ENCODE assay signal across 24 cellular contexts in the genomic region with DNA sequence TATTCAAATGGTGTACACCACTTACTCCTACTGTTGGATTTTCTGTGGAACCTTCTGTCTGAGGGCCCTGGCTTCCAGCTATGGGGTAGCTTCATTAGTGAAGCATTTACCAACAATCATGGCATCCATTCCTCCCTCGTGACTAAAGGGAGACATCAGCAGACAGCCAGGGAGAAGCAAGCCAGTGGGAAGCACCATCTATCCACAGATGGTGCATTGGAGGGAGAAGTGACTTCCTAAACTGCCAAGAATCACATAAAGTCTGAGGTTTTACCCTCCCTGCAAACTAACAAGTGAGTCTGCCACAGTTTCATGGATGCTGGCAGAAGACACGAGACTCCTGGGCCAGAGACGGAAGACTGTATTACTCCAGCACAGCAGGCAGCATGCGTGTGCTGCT. TPM values are rescaled to one million over a fixed set of nuclear protein-coding genes. Genes with fewer than 3 reads are reported as not detected.
"Had no signal": no experiment of that assay in that cellular context is flagged by ENCODE, and none has a peak within 500 bp of the region (broad histone marks: within the 10 kb centered on the region; RNA-seq: fewer than 3 reads in every experiment).

No MANE protein-coding gene starts in this region.

- H3K36me3 Mint-ChIP-seq: activated naive CD8-positive, alpha-beta T cell treated with anti-CD3 and anti-CD28 coated beads, Interleukin-2, amount 10 ng/mL, durations not matched to agents 7 days and 5 days; brain; naive thymus-derived CD4-positive, alpha-beta T cell; stimulated activated memory B cell treated with anti-CD40 and anti-IgM and Interleukin-4, amounts not matched to agents 10 μg/mL and 1 μg/mL and 100 μg/mL, for 72 hours; WTC11 had no signal

- FAIRE-seq: colon, TTC549 had no signal

- H3K27ac ChIP-seq: parathyroid adenoma, thoracic aorta had no signal

- H3K9ac ChIP-seq: parathyroid adenoma had no signal

- H3K4me1 Mint-ChIP-seq: activated CD4-positive, alpha-beta memory T cell treated with anti-CD3 and anti-CD28 coated beads, Interleukin-2, amount 10 ng/mL, durations not matched to agents 7 days and 5 days; activated T-helper 17 cell treated with anti-CD3 and anti-CD28 coated beads, Interleukin-2, amount 50 U/mL, for 72 hours had no signal

- H3K4me3 ChIP-seq: mucosa of descending colon, thoracic aorta had no signal

- H3K9me3 ChIP-seq: mucosa of descending colon, thoracic aorta had no signal

- H3K4me1 ChIP-seq: parathyroid adenoma had no signal

- H3K27ac Mint-ChIP-seq: activated CD4-positive, alpha-beta memory T cell treated with anti-CD3 and anti-CD28 coated beads, Interleukin-2, amount 10 ng/mL, durations not matched to agents 7 days and 5 days; activated CD4-positive, alpha-beta T cell treated with anti-CD3 and anti-CD28 coated beads for 36 hours; activated naive CD8-positive, alpha-beta T cell treated with anti-CD3 and anti-CD28 coated beads, Interleukin-2, amount 10 ng/mL, durations not matched to agents 7 days and 5 days; activated T-helper 17 cell treated with anti-CD3 and anti-CD28 coated beads, Interleukin-2, amount 50 U/mL, for 72 hours; stimulated activated memory B cell treated with anti-CD40 and anti-IgM and Interleukin-4, amounts not matched to agents 10 μg/mL and 1 μg/mL and 100 μg/mL, for 72 hours; T-helper 2 cell treated with Interferon-gamma antibody and Interleukin-4, amounts not matched to agents 5 μg/mL and 100 μg/mL, for 36 hours; WTC11 had no signal

- H2AFZ ChIP-seq: parathyroid adenoma had no signal

- H3K4me3 Mint-ChIP-seq: activated CD4-positive, alpha-beta memory T cell treated with anti-CD3 and anti-CD28 coated beads, Interleukin-2, amount 10 ng/mL, durations not matched to agents 7 days and 5 days; activated CD4-positive, alpha-beta T cell treated with anti-CD3 and anti-CD28 coated beads for 36 hours; activated naive CD8-positive, alpha-beta T cell treated with anti-CD3 and anti-CD28 coated beads, Interleukin-2, amount 10 ng/mL, durations not matched to agents 7 days and 5 days; activated T-helper 17 cell treated with anti-CD3 and anti-CD28 coated beads, Interleukin-2, amount 50 U/mL, for 72 hours; brain; naive thymus-derived CD4-positive, alpha-beta T cell; stimulated activated memory B cell treated with anti-CD40 and anti-IgM and Interleukin-4, amounts not matched to agents 10 μg/mL and 1 μg/mL and 100 μg/mL, for 72 hours; T-helper 2 cell treated with Interferon-gamma antibody and Interleukin-4, amounts not matched to agents 5 μg/mL and 100 μg/mL, for 36 hours; WTC11 had no signal

- H3K27me3 Mint-ChIP-seq: activated CD4-positive, alpha-beta T cell treated with anti-CD3 and anti-CD28 coated beads for 36 hours; activated T-helper 17 cell treated with anti-CD3 and anti-CD28 coated beads, Interleukin-2, amount 50 U/mL, for 72 hours had no signal

- ATAC-seq: activated CD4-positive, alpha-beta T cell treated with anti-CD3 and anti-CD28 coated beads for 36 hours; activated T-helper 17 cell treated with anti-CD3 and anti-CD28 coated beads, Interleukin-2, amount 50 U/mL, for 72 hours; left cardiac atrium; naive thymus-derived CD4-positive, alpha-beta T cell; sciatic nerve; stimulated activated memory B cell treated with anti-CD40 and anti-IgM and Interleukin-4, amounts not matched to agents 10 μg/mL and 1 μg/mL and 100 μg/mL, for 72 hours; WTC11 had no signal

- DNase-seq: activated CD4-positive, alpha-beta memory T cell treated with anti-CD3 and anti-CD28 coated beads, Interleukin-2, amount 10 ng/mL, durations not matched to agents 7 days and 5 days; activated CD4-positive, alpha-beta T cell treated with anti-CD3 and anti-CD28 coated beads for 36 hours; activated naive CD4-positive, alpha-beta T cell treated with Interleukin-2 at 50 U/mL for 16 hours; activated naive CD8-positive, alpha-beta T cell treated with anti-CD3 and anti-CD28 coated beads, Interleukin-2, amount 10 ng/mL, durations not matched to agents 7 days and 5 days; activated T-cell treated with anti-CD3 and anti-CD28 coated beads, Interleukin-2, amount 50 U/mL, for 1 hour; amygdala; central memory CD4-positive, alpha-beta T cell; left cardiac atrium; mesenchymal stem cell; naive thymus-derived CD4-positive, alpha-beta T cell; stimulated activated CD4-positive, alpha-beta T cell treated with anti-CD3 and anti-CD28 coated beads, Interleukin-4, amount 100 ng/mL, for 4 hours had no signal

- H3K79me2 ChIP-seq: parathyroid adenoma had no signal

- H3K9me3 Mint-ChIP-seq: activated CD4-positive, alpha-beta memory T cell treated with anti-CD3 and anti-CD28 coated beads, Interleukin-2, amount 10 ng/mL, durations not matched to agents 7 days and 5 days; activated naive CD8-positive, alpha-beta T cell treated with anti-CD3 and anti-CD28 coated beads, Interleukin-2, amount 10 ng/mL, durations not matched to agents 7 days and 5 days; activated T-helper 17 cell treated with anti-CD3 and anti-CD28 coated beads, Interleukin-2, amount 50 U/mL, for 72 hours; naive thymus-derived CD4-positive, alpha-beta T cell; stimulated activated memory B cell treated with anti-CD40 and anti-IgM and Interleukin-4, amounts not matched to agents 10 μg/mL and 1 μg/mL and 100 μg/mL, for 72 hours; T-helper 2 cell treated with Interferon-gamma antibody and Interleukin-4, amounts not matched to agents 5 μg/mL and 100 μg/mL, for 36 hours; WTC11 had no signal

- H3K36me3 ChIP-seq: thoracic aorta had no signal

RNA-seq across cellular contexts. Expression of gene UMODL1, which starts 31.4 kb away (rescaled TPM):
- total RNA-seq: activated CD4-positive, alpha-beta T cell treated with anti-CD3 and anti-CD28 coated beads for 36 hours; epithelial cell of proximal tubule; left cardiac atrium; sciatic nerve; ureter; WTC11 had no signal
